ENCODE assay signal across 8 cellular contexts in genomic region chr15:89034305-89034704, GRCh38. TPM values are rescaled to one million over a fixed set of nuclear protein-coding genes. Genes with fewer than 3 reads are reported as not detected.
DNase-seq lines count a peak whose midpoint lies in the region; ATAC-seq and TF ChIP-seq lines count a peak whose summit lies in the region.

No MANE protein-coding gene starts in this region.

- no peaks in the 10 kb centered on the region for H3K9me3 ChIP-seq in ovary

- H3K4me3 ChIP-seq in fibroblast of the aortic adventitia (ENCODE audit: low read depth, low read length): no peak overlapping the region
- no peak overlapping the region for H3K4me3 ChIP-seq in ovary

- ATAC-seq in GM21447 (IDR thresholded peaks at IDR 0.05; ENCODE audit: unreplicated experiment): no peak

- no peaks in the 10 kb centered on the region for H3K36me3 ChIP-seq in ovary

- no peak for TF ChIP-seq POLR2A in ovary (IDR thresholded peaks at IDR 0.05)

- no peaks in the 10 kb centered on the region for H3K27me3 ChIP-seq in ovary

- 0 out of 2 replicates have a peak, but pooled peaks have one; percentile 4 for TF ChIP-seq CTCF in GM12874 (IDR thresholded peaks at IDR 0.05; ENCODE audit: insufficient read depth, low read depth, low read length)
- peak; percentile 51 for TF ChIP-seq CTCF in fibroblast of the aortic adventitia (IDR thresholded peaks at IDR 0.05; ENCODE audit: insufficient read depth, low read length)
- no peak for TF ChIP-seq CTCF in ovary (IDR thresholded peaks at IDR 0.05)

- no peak for TF ChIP-seq EP300 in ovary (IDR thresholded peaks at IDR 0.05)

- intact Hi-C loops in ovary (cut with DNase I): no loop called here

- WGBS in ovary, 3 donors: 29 to 35% (median 34%) methylated on average over 4 of the region's 4 CpGs

- no peak overlapping the region for H3K27ac ChIP-seq in ovary

- no peaks in the 10 kb centered on the region for H3K4me1 ChIP-seq in ovary (ENCODE audit: insufficient read depth)

- DNase-seq in Ammon's horn (ENCODE audit: low spot score): peak; percentile 45
- peak; percentile 46 for DNase-seq in RPMI7951 (ENCODE audit: low read depth)
- DNase-seq in fibroblast of the aortic adventitia (ENCODE audit: low read depth): peak; percentile 58
- DNase-seq in stimulated activated CD4-positive, alpha-beta T cell treated with anti-CD3 and anti-CD28 coated beads, Interleukin-2, amount 100 ng/mL, for 48 hours: no peak
- no peak for DNase-seq in ovary
- no peak for DNase-seq in SKM-1 treated with dmso at 0.1 percent for 144 hours (lab: John Stamatoyannopoulos, UW; ENCODE audit: unreplicated experiment)

RNA-seq across cellular contexts. Expression of gene ABHD2, which starts 54.0 kb away (rescaled TPM):
- total RNA-seq in RPMI7951 (2014; rRNA removed; shearing (Covaris generic)): 237 and 261 TPM in 2 replicates
- total RNA-seq in fibroblast of the aortic adventitia (ENCODE audit: low replicate concordance): 34.5 and 100 TPM in 2 replicates
- total RNA-seq in ovary: 100 to 1,000 TPM in 1 of 7 donors, 10 to 100 TPM in 6; 37.2 to 107 (median 89.5) TPM
- polyA plus RNA-seq in ovary: 100 to 1,000 TPM in 1 of 2 donors, 10 to 100 TPM in 1; 17.0 to 100 TPM

Comparison
In these comparisons a context has a peak if more than half of its experiments do, and no peak if none do; other contexts are left out.
1. DNase-seq: peak in Ammon's horn (single experiment), RPMI7951 (single experiment) and fibroblast of the aortic adventitia (single experiment); none in stimulated activated CD4-positive, alpha-beta T cell treated with anti-CD3 and anti-CD28 coated beads, Interleukin-2, amount 100 ng/mL, for 48 hours (0 of 2), ovary (0 of 5) and SKM-1 treated with dmso at 0.1 percent for 144 hours (single experiment).
2. CTCF ChIP-seq: peak in GM12874 (single experiment) and fibroblast of the aortic adventitia (single experiment); none in ovary (0 of 3).